ENCODE assay signal across 8 cellular contexts in genomic region chr19:12938054-12938535, GRCh38. TPM values are rescaled to one million over a fixed set of nuclear protein-coding genes. Genes with fewer than 3 reads are reported as not detected.
A peak's percentile ranks its signal among the peaks of the same experiment; 100 is the strongest.
DNase-seq lines count a peak whose midpoint lies in the region; ATAC-seq lines count a peak whose summit lies in the region.

No MANE protein-coding gene starts in this region.

- no peaks in the 10 kb centered on the region for H3K27me3 Mint-ChIP-seq in activated CD8-positive, alpha-beta memory T cell treated with anti-CD3 and anti-CD28 coated beads, Interleukin-2, amount 10 ng/mL, durations not matched to agents 7 days and 5 days
- no peaks in the 10 kb centered on the region for H3K27me3 Mint-ChIP-seq in effector memory CD8-positive, alpha-beta T cell

- H3K27ac Mint-ChIP-seq in activated CD8-positive, alpha-beta memory T cell treated with anti-CD3 and anti-CD28 coated beads, Interleukin-2, amount 10 ng/mL, durations not matched to agents 7 days and 5 days = peak overlapping the region; percentile 95
- H3K27ac Mint-ChIP-seq in effector memory CD8-positive, alpha-beta T cell = peak overlapping the region; percentile 95 to 98

- H3K4me3 Mint-ChIP-seq in activated CD8-positive, alpha-beta memory T cell treated with anti-CD3 and anti-CD28 coated beads, Interleukin-2, amount 10 ng/mL, durations not matched to agents 7 days and 5 days = peak overlapping the region; percentile 100
- H3K4me3 Mint-ChIP-seq in effector memory CD8-positive, alpha-beta T cell = peak overlapping the region; percentile 93 to 99

- no peaks in the 10 kb centered on the region for H3K9me3 Mint-ChIP-seq in activated CD8-positive, alpha-beta memory T cell treated with anti-CD3 and anti-CD28 coated beads, Interleukin-2, amount 10 ng/mL, durations not matched to agents 7 days and 5 days (ENCODE audit: low read depth)
- H3K9me3 Mint-ChIP-seq in effector memory CD8-positive, alpha-beta T cell = no peaks in the 10 kb centered on the region

- CTCF ChIA-PET in activated CD8-positive, alpha-beta memory T cell treated with anti-CD3 and anti-CD28 coated beads, Interleukin-2, amount 10 ng/mL, durations not matched to agents 7 days and 5 days (lab: Charles Lee) = interaction anchor here (0.8 to 1.8 kb wide), 9 partner anchors 9 to 142 kb away, joined by 3 to 12 read pairs (median 6); partner anchors contain the start of genes GADD45GIP1, GCDH and SYCE2

- peaks cover 45% of the 10 kb centered on the region for H3K36me3 Mint-ChIP-seq in activated CD8-positive, alpha-beta memory T cell treated with anti-CD3 and anti-CD28 coated beads, Interleukin-2, amount 10 ng/mL, durations not matched to agents 7 days and 5 days
- peaks cover 55% of the 10 kb centered on the region for H3K36me3 Mint-ChIP-seq in effector memory CD8-positive, alpha-beta T cell (ENCODE audit: insufficient read depth)

- peaks cover 63% of the 10 kb centered on the region for H3K4me1 Mint-ChIP-seq in activated CD8-positive, alpha-beta memory T cell treated with anti-CD3 and anti-CD28 coated beads, Interleukin-2, amount 10 ng/mL, durations not matched to agents 7 days and 5 days
- peaks cover 41 to 43% of the 10 kb centered on the region in 2 donors for H3K4me1 Mint-ChIP-seq in effector memory CD8-positive, alpha-beta T cell (ENCODE audit: low read depth in 2 of 2)

- peak; percentile 86 for ATAC-seq in GM21423 (IDR thresholded peaks at IDR 0.05; ENCODE audit: unreplicated experiment)
- ATAC-seq in activated CD8-positive, alpha-beta memory T cell treated with anti-CD3 and anti-CD28 coated beads, Interleukin-2, amount 10 ng/mL, durations not matched to agents 7 days and 5 days = peak; percentile 92
- ATAC-seq in effector memory CD8-positive, alpha-beta T cell (replicated peaks) = peak; percentile 88

- peak; percentile 98 for DNase-seq in CMK (ENCODE audit: low read depth)
- peak in 75 of 76 experiments; percentile 99 to 100 (median 100) for DNase-seq in HUDEP-2 (lab: John Stamatoyannopoulos, UW; ENCODE audit: unreplicated experiment in 76 of 76)
- peak; percentile 99 for DNase-seq in NOMO-1 treated with DMSO at 0.1 percent for 48 hours (lab: John Stamatoyannopoulos, UW; ENCODE audit: unreplicated experiment)
- DNase-seq in activated CD8-positive, alpha-beta memory T cell treated with anti-CD3 and anti-CD28 coated beads, Interleukin-2, amount 10 ng/mL, durations not matched to agents 7 days and 5 days = peak; percentile 100
- DNase-seq in effector memory CD8-positive, alpha-beta T cell = peak; percentile 99
- DNase-seq in lung microvascular endothelial cell (ENCODE audit: low read depth in 2 of 2) = peak; percentile 100
- peak; percentile 97 to 99 (median 98) for DNase-seq in stimulated activated CD4-positive, alpha-beta T cell treated with anti-CD3 and anti-CD28 coated beads, TNF-alpha, amount 100 ng/mL, for 4 hours (ENCODE audit: low read depth in 3 of 3)

RNA-seq across cellular contexts. Expression of gene CALR, which starts 0.3 kb away (rescaled TPM):
- 100 to 1,000 TPM; 745 to 898 TPM for total RNA-seq in activated CD8-positive, alpha-beta memory T cell treated with anti-CD3 and anti-CD28 coated beads, Interleukin-2, amount 10 ng/mL, durations not matched to agents 7 days and 5 days
- 1,060 and 1,340 TPM in 2 replicates for total RNA-seq in lung microvascular endothelial cell

RNA-seq across cellular contexts. Expression of gene FARSA, which starts 4.6 kb away (rescaled TPM):
- total RNA-seq in activated CD8-positive, alpha-beta memory T cell treated with anti-CD3 and anti-CD28 coated beads, Interleukin-2, amount 10 ng/mL, durations not matched to agents 7 days and 5 days = 100 to 1,000 TPM in 1 of 2 experiments, 10 to 100 TPM in 1; 96.6 to 131 TPM
- total RNA-seq in lung microvascular endothelial cell = 40.8 and 53.6 TPM in 2 replicates

RNA-seq across cellular contexts. Expression of gene RAD23A, which starts 7.6 kb away (rescaled TPM):
- 100 to 1,000 TPM; 164 to 168 TPM for total RNA-seq in activated CD8-positive, alpha-beta memory T cell treated with anti-CD3 and anti-CD28 coated beads, Interleukin-2, amount 10 ng/mL, durations not matched to agents 7 days and 5 days
- 36.8 and 60.5 TPM in 2 replicates for total RNA-seq in lung microvascular endothelial cell

RNA-seq across cellular contexts. Expression of gene GADD45GIP1, which starts 18.9 kb away (rescaled TPM):
- 10 to 100 TPM; 23.9 to 24.9 TPM for total RNA-seq in activated CD8-positive, alpha-beta memory T cell treated with anti-CD3 and anti-CD28 coated beads, Interleukin-2, amount 10 ng/mL, durations not matched to agents 7 days and 5 days
- total RNA-seq in lung microvascular endothelial cell = 18.5 and 21.1 TPM in 2 replicates

RNA-seq across cellular contexts. Expression of gene SYCE2, which starts 19.0 kb away (rescaled TPM):
- 1 to 10 TPM; 2.2 to 2.5 TPM for total RNA-seq in activated CD8-positive, alpha-beta memory T cell treated with anti-CD3 and anti-CD28 coated beads, Interleukin-2, amount 10 ng/mL, durations not matched to agents 7 days and 5 days
- under 0.01 and 0.20 TPM in 2 replicates for total RNA-seq in lung microvascular endothelial cell

Comparison
In these comparisons a context has a peak if more than half of its experiments do, and no peak if none do; other contexts are left out.
1. Peak in every context shown above with its lines: DNase-seq and ATAC-seq.